Comparison of ENCODE assay signal across 10 cellular contexts in the genomic region with DNA sequence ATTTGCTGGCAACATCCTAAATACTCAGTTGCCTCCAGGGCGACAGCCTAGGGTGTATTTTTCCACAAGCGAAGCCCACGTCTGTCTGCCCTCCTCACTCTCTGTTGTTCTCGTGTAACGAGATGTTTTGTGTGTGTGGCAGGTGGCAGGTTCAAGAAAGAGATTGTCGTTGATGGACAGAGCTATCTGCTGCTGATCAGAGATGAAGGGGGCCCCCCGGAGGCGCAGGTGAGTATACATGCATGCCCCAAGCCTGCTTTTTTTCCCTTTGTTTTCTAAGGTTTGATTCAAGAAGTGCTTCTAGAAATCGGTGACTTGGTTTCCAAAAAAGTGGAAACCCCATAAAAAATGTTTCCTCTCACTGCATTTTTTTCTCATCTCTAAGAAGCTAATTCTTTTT.
DNase-seq lines count a peak whose midpoint lies in the region; ATAC-seq and TF ChIP-seq lines count a peak whose summit lies in the region.
"Had no signal": no experiment of that assay in that cellular context is flagged by ENCODE, and none has a peak within 500 bp of the region (broad histone marks: within the 10 kb centered on the region; RNA-seq: fewer than 3 reads in every experiment).

No MANE protein-coding gene starts in this region.

- H3K9me3 Mint-ChIP-seq in glutamatergic neuron (ENCODE audit: unreplicated experiment), result peaks cover 13% of the 10 kb centered on the region

- peaks cover 25% of the 10 kb centered on the region for H3K4me1 Mint-ChIP-seq in glutamatergic neuron (ENCODE audit: low read depth, unreplicated experiment)

- peaks cover 0 to 23% of the 10 kb centered on the region in 2 experiments; a peak in 2 of 3 replicates for H3K36me3 ChIP-seq in HEK293 (ENCODE audit: control insufficient read depth in 2 of 2, insufficient read depth in 1 of 2, low read length in 2 of 2)
- H3K36me3 ChIP-seq: cardiac muscle cell had no signal

- POLR2A ChIA-PET in HEK293 (lab: Yijun Ruan, JAX), result no interaction called here

- no peak overlapping the region for H3K27ac ChIP-seq in HEK293 (ENCODE audit: extremely low read depth, low read depth, low read length)
- H3K27ac ChIP-seq: cardiac muscle cell had no signal

- H3K4me3 Mint-ChIP-seq in glutamatergic neuron (ENCODE audit: unreplicated experiment), result no peak overlapping the region

- DNase-seq in AG09319 (ENCODE audit: extremely low read depth, low read depth), result no peak
- peak; percentile 17 for DNase-seq in RKO (ENCODE audit: low spot score)
- DNase-seq in glutamatergic neuron, result peak; percentile 71
- DNase-seq in ureter (ENCODE audit: low spot score), result no peak
- no peak for DNase-seq in mucosa of gallbladder (ENCODE audit: low spot score)
- DNase-seq: midbrain had no signal

- ATAC-seq in HG03045 (IDR thresholded peaks at IDR 0.05; ENCODE audit: unreplicated experiment), result no peak
- ATAC-seq in HG03108 (IDR thresholded peaks at IDR 0.05; ENCODE audit: unreplicated experiment), result no peak

- H3K27ac Mint-ChIP-seq in glutamatergic neuron (ENCODE audit: unreplicated experiment), result peak overlapping the region; percentile 69

- CTCF ChIA-PET in HEK293 (lab: Yijun Ruan, JAX), result interaction anchor here (0.7 to 8.5 kb wide), 15 partner anchors 9 to 1535 kb away, joined by 3 to 173 read pairs (median 3); no protein-coding TSS in a partner anchor

- H3K9me3 ChIP-seq in HEK293 (ENCODE audit: control insufficient read depth, insufficient read depth, low read depth, low read length), result no peaks in the 10 kb centered on the region

- H3K4me1 ChIP-seq in HEK293 (ENCODE audit: control insufficient read depth, insufficient read depth, low read length), result no peaks in the 10 kb centered on the region

- TF ChIP-seq CTCF in AG09319 (IDR thresholded peaks at IDR 0.05; ENCODE audit: low read depth, low read length) (peak; percentile 16), HEK293 (tag by site-specific recombination; IDR thresholded peaks at IDR 0.05) (no peak), glutamatergic neuron (IDR thresholded peaks at IDR 0.05; ENCODE audit: partially characterized antibody, unreplicated experiment) (peak; percentile 53)

- peaks cover 5% of the 10 kb centered on the region for H3K36me3 Mint-ChIP-seq in glutamatergic neuron (ENCODE audit: unreplicated experiment)

- H3K27me3 Mint-ChIP-seq in glutamatergic neuron (ENCODE audit: unreplicated experiment), result no peaks in the 10 kb centered on the region

- no peak overlapping the region for H3K4me3 ChIP-seq in HEK293 (ENCODE audit: low read depth, low read length)
- H3K4me3 ChIP-seq: cardiac muscle cell had no signal

TF ChIP-seq in HEK293, 187 proteins besides CTCF, POLR2A, EP300 and RAD21:
- TF ChIP-seq, protein P1, sequence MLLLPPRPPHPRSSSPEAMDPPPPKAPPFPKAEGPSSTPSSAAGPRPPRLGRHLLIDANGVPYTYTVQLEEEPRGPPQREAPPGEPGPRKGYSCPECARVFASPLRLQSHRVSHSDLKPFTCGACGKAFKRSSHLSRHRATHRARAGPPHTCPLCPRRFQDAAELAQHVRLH (tag by site-specific recombination; IDR thresholded peaks at IDR 0.05), result no peak
- peak; percentile 9; the same call in 1 of the 2 replicates for TF ChIP-seq ZNF654 (tag by site-specific recombination; IDR thresholded peaks at IDR 0.05; ENCODE audit: low read depth)

Comparison
In these comparisons a context has a peak if more than half of its experiments do, and no peak if none do; other contexts are left out.
1. DNase-seq: peak in RKO (single experiment) and glutamatergic neuron (single experiment); none in AG09319 (single experiment), ureter (single experiment) and mucosa of gallbladder (single experiment).